In the genomic region with DNA sequence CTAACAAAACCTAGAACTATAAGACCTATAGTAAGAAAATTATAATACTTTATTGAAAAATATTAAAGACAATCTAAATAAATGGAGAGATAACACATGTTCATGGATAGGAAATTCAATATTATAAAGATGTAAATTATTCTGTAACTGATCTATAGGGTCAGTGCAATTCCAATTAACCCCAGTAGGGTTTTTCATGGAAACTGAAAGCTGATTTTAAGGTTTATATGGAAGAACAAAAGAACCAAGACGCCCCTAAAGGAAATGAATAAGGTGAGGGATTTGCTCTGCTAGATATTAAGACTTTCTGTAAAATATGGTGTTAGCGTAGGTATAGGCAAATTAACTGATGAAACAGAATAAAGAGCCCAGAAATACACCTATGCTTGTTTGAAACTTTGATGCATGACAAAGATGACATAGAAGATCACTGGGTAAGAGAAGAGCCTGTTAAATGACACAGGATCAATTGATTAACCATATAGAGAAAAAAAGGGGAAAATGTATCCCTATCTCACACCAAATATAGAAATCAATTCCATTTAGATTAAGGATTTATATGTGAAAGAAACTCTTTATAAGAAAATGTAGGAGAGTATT, we compare ENCODE assay signal across 1 cellular context.
TF ChIP-seq lines count a peak whose summit lies in the region.

No MANE protein-coding gene starts in this region.

TF ChIP-seq in GM23338, 12 proteins besides CTCF, POLR2A, EP300 and RAD21 (continued from another document):
- TF ChIP-seq, protein P1, sequence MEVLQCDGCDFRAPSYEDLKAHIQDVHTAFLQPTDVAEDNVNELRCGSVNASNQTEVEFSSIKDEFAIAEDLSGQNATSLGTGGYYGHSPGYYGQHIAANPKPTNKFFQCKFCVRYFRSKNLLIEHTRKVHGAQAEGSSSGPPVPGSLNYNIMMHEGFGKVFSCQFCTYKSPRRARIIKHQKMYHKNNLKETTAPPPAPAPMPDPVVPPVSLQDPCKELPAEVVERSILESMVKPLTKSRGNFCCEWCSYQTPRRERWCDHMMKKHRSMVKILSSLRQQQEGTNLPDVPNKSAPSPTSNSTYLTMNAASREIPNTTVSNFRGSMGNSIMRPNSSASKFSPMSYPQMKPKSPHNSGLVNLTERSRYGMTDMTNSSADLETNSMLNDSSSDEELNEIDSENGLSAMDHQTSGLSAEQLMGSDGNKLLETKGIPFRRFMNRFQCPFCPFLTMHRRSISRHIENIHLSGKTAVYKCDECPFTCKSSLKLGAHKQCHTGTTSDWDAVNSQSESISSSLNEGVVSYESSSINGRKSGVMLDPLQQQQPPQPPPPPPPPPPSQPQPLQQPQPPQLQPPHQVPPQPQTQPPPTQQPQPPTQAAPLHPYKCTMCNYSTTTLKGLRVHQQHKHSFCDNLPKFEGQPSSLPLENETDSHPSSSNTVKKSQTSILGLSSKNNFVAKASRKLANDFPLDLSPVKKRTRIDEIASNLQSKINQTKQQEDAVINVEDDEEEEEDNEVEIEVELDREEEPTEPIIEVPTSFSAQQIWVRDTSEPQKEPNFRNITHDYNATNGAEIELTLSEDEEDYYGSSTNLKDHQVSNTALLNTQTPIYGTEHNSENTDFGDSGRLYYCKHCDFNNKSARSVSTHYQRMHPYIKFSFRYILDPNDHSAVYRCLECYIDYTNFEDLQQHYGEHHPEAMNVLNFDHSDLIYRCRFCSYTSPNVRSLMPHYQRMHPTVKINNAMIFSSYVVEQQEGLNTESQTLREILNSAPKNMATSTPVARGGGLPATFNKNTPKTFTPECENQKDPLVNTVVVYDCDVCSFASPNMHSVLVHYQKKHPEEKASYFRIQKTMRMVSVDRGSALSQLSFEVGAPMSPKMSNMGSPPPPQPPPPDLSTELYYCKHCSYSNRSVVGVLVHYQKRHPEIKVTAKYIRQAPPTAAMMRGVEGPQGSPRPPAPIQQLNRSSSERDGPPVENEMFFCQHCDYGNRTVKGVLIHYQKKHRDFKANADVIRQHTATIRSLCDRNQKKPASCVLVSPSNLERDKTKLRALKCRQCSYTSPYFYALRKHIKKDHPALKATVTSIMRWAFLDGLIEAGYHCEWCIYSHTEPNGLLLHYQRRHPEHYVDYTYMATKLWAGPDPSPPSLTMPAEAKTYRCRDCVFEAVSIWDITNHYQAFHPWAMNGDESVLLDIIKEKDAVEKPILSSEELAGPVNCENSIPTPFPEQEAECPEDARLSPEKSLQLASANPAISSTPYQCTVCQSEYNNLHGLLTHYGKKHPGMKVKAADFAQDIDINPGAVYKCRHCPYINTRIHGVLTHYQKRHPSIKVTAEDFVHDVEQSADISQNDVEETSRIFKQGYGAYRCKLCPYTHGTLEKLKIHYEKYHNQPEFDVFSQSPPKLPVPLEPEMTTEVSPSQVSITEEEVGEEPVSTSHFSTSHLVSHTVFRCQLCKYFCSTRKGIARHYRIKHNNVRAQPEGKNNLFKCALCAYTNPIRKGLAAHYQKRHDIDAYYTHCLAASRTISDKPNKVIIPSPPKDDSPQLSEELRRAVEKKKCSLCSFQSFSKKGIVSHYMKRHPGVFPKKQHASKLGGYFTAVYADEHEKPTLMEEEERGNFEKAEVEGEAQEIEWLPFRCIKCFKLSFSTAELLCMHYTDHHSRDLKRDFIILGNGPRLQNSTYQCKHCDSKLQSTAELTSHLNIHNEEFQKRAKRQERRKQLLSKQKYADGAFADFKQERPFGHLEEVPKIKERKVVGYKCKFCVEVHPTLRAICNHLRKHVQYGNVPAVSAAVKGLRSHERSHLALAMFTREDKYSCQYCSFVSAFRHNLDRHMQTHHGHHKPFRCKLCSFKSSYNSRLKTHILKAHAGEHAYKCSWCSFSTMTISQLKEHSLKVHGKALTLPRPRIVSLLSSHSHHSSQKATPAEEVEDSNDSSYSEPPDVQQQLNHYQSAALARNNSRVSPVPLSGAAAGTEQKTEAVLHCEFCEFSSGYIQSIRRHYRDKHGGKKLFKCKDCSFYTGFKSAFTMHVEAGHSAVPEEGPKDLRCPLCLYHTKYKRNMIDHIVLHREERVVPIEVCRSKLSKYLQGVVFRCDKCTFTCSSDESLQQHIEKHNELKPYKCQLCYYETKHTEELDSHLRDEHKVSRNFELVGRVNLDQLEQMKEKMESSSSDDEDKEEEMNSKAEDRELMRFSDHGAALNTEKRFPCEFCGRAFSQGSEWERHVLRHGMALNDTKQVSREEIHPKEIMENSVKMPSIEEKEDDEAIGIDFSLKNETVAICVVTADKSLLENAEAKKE (CRISPR knock-in tag; IDR thresholded peaks at IDR 0.05): no peak
- TF ChIP-seq CREB1 (CRISPR knock-in tag; IDR thresholded peaks at IDR 0.05; ENCODE audit: low read depth) (no peak), ZNF114 (CRISPR knock-in tag; IDR thresholded peaks at IDR 0.05) (no peak), NANOG (IDR thresholded peaks at IDR 0.05; ENCODE audit: borderline replicate concordance) (no peak), EZH2phosphoT487 (IDR thresholded peaks at IDR 0.05; ENCODE audit: unreplicated experiment) (no peak), POLR2AphosphoS5 (IDR thresholded peaks at IDR 0.05; ENCODE audit: low read depth) (no peak)
- TF ChIP-seq, protein P2, sequence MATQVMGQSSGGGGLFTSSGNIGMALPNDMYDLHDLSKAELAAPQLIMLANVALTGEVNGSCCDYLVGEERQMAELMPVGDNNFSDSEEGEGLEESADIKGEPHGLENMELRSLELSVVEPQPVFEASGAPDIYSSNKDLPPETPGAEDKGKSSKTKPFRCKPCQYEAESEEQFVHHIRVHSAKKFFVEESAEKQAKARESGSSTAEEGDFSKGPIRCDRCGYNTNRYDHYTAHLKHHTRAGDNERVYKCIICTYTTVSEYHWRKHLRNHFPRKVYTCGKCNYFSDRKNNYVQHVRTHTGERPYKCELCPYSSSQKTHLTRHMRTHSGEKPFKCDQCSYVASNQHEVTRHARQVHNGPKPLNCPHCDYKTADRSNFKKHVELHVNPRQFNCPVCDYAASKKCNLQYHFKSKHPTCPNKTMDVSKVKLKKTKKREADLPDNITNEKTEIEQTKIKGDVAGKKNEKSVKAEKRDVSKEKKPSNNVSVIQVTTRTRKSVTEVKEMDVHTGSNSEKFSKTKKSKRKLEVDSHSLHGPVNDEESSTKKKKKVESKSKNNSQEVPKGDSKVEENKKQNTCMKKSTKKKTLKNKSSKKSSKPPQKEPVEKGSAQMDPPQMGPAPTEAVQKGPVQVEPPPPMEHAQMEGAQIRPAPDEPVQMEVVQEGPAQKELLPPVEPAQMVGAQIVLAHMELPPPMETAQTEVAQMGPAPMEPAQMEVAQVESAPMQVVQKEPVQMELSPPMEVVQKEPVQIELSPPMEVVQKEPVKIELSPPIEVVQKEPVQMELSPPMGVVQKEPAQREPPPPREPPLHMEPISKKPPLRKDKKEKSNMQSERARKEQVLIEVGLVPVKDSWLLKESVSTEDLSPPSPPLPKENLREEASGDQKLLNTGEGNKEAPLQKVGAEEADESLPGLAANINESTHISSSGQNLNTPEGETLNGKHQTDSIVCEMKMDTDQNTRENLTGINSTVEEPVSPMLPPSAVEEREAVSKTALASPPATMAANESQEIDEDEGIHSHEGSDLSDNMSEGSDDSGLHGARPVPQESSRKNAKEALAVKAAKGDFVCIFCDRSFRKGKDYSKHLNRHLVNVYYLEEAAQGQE (IDR thresholded peaks at IDR 0.05; ENCODE audit: unreplicated experiment): no peak
- TF ChIP-seq, protein P3, sequence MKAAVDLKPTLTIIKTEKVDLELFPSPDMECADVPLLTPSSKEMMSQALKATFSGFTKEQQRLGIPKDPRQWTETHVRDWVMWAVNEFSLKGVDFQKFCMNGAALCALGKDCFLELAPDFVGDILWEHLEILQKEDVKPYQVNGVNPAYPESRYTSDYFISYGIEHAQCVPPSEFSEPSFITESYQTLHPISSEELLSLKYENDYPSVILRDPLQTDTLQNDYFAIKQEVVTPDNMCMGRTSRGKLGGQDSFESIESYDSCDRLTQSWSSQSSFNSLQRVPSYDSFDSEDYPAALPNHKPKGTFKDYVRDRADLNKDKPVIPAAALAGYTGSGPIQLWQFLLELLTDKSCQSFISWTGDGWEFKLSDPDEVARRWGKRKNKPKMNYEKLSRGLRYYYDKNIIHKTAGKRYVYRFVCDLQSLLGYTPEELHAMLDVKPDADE (IDR thresholded peaks at IDR 0.05): no peak
TF ChIP-seq in GM23338: peak in this region for 0.
